ENCODE assay signal across 9 cellular contexts in the genomic region with DNA sequence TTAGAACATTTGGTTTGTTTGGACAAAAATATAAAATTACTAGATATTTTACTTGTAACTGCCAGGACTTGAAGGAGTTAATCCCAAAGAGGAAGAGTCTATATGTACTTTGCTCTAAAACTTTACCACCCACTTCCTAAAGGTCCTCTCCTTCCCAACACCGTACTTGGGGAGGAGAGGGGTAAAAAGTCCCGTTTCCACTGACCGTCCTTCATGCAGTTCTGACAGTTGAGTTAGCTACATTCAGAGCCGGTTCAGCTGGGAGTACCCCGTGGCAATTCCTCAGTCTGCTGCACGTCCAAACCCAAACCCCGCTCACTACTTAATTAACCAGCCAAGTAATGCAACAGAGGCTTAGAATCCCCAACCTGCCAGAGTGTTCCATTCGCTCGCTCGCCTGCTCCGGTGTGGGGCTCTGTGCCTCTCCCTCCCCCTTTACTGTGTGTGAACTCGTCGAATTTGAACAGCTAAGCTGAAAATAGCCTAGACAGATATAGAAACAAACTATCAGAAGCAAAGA.
DNase-seq lines count a peak whose midpoint lies in the region; ATAC-seq and TF ChIP-seq lines count a peak whose summit lies in the region.
"Had no signal": no experiment of that assay in that cellular context is flagged by ENCODE, and none has a peak within 500 bp of the region (broad histone marks: within the 10 kb centered on the region; RNA-seq: fewer than 3 reads in every experiment).

No MANE protein-coding gene starts in this region.

- H3K27me3 ChIP-seq in CD4-positive, alpha-beta T cell (ENCODE audit: control insufficient read depth, insufficient read depth, low read length): no peaks in the 10 kb centered on the region

- intact Hi-C loops in CD4-positive, alpha-beta T cell (cut with DNase I, micrococcal nuclease): loop anchor here (1.0 to 10.0 kb wide), 13 partner anchors 14 to 518 kb away; partner anchors contain the start of gene FOXP1 (in 1 of the 2)

- H3K9me3 ChIP-seq in CD4-positive, alpha-beta T cell (ENCODE audit: control insufficient read depth, low read length): no peaks in the 10 kb centered on the region

- no peaks in the 10 kb centered on the region for H3K27me3 Mint-ChIP-seq in CD4-positive, alpha-beta T cell
- no peaks in the 10 kb centered on the region for H3K27me3 Mint-ChIP-seq in stimulated activated memory B cell treated with anti-CD40 and anti-IgM and Interleukin-4, amounts not matched to agents 10 μg/mL and 1 μg/mL and 100 μg/mL, for 72 hours

- ATAC-seq in CD4-positive, alpha-beta T cell (ENCODE audit: poor library complexity): peak; percentile 9
- ATAC-seq in HG03342 (IDR thresholded peaks at IDR 0.05; ENCODE audit: unreplicated experiment) (peak; percentile 52), GM18873 (IDR thresholded peaks at IDR 0.05; ENCODE audit: low FRiP score, unreplicated experiment) (no peak)
- peak; percentile 53 for ATAC-seq in stimulated activated memory B cell treated with anti-CD40 and anti-IgM and Interleukin-4, amounts not matched to agents 10 μg/mL and 1 μg/mL and 100 μg/mL, for 72 hours

- POLR2A ChIA-PET in CD4-positive, alpha-beta T cell (lab: Charles Lee): interaction anchor here (0.6 to 8.1 kb wide), 23 partner anchors 8 to 519 kb away, joined by 3 to 104 read pairs (median 4); partner anchors contain the start of gene FOXP1

- H3K4me1 Mint-ChIP-seq in CD4-positive, alpha-beta T cell (ENCODE audit: low read depth): peaks cover 63% of the 10 kb centered on the region
- peaks cover 33% of the 10 kb centered on the region for H3K4me1 Mint-ChIP-seq in stimulated activated memory B cell treated with anti-CD40 and anti-IgM and Interleukin-4, amounts not matched to agents 10 μg/mL and 1 μg/mL and 100 μg/mL, for 72 hours

- H3K9me3 Mint-ChIP-seq in CD4-positive, alpha-beta T cell: no peaks in the 10 kb centered on the region
- H3K9me3 Mint-ChIP-seq in stimulated activated memory B cell treated with anti-CD40 and anti-IgM and Interleukin-4, amounts not matched to agents 10 μg/mL and 1 μg/mL and 100 μg/mL, for 72 hours: no peaks in the 10 kb centered on the region
- H3K9me3 Mint-ChIP-seq: stimulated activated effector memory CD8-positive, alpha-beta T cell treated with anti-CD3 and anti-CD28 coated beads, Interleukin-12 subunit alpha, Interleukin-12 subunit beta, amount 100 ng/mL, for 72 hours had no signal

- CTCF ChIA-PET in CD4-positive, alpha-beta T cell (lab: Charles Lee): interaction anchor here (1.1 to 1.6 kb wide), 3 partner anchors 11 to 34 kb away, joined by 3 to 5 read pairs (median 3); no protein-coding TSS in a partner anchor

- TF ChIP-seq CTCF in CD4-positive, alpha-beta T cell (IDR thresholded peaks at IDR 0.05): no peak

- peaks cover 10% of the 10 kb centered on the region for H3K36me3 Mint-ChIP-seq in CD4-positive, alpha-beta T cell (ENCODE audit: low read depth)
- H3K36me3 Mint-ChIP-seq in stimulated activated memory B cell treated with anti-CD40 and anti-IgM and Interleukin-4, amounts not matched to agents 10 μg/mL and 1 μg/mL and 100 μg/mL, for 72 hours: peaks cover 6% of the 10 kb centered on the region

- DNase-seq in CD4-positive, alpha-beta T cell: peak in 9 of 10 experiments; percentile 16 to 49 (median 23)
- DNase-seq in activated CD4-positive, alpha-beta T cell treated with anti-CD3 and anti-CD28 coated beads for 1 hour: peak; percentile 48
- peak; percentile 22 for DNase-seq in effector CD8-positive, alpha-beta T cell (lab: John Stamatoyannopoulos, UW)
- peak; percentile 68 to 74 for DNase-seq in lung microvascular endothelial cell (ENCODE audit: low read depth in 2 of 2)
- no peak for DNase-seq in DMS114 treated with DMSO at 0.1 percent for 48 hours (lab: John Stamatoyannopoulos, UW; ENCODE audit: unreplicated experiment)

- H3K4me3 Mint-ChIP-seq in CD4-positive, alpha-beta T cell: no peak overlapping the region
- H3K4me3 Mint-ChIP-seq in stimulated activated memory B cell treated with anti-CD40 and anti-IgM and Interleukin-4, amounts not matched to agents 10 μg/mL and 1 μg/mL and 100 μg/mL, for 72 hours: no peak overlapping the region
- H3K4me3 Mint-ChIP-seq: stimulated activated effector memory CD8-positive, alpha-beta T cell treated with anti-CD3 and anti-CD28 coated beads, Interleukin-12 subunit alpha, Interleukin-12 subunit beta, amount 100 ng/mL, for 72 hours had no signal

- peak overlapping the region; percentile 97 for H3K27ac ChIP-seq in CD4-positive, alpha-beta T cell (ENCODE audit: low read depth, low read length)

- no peak overlapping the region for H3K27ac Mint-ChIP-seq in CD4-positive, alpha-beta T cell
- no peak overlapping the region for H3K27ac Mint-ChIP-seq in stimulated activated memory B cell treated with anti-CD40 and anti-IgM and Interleukin-4, amounts not matched to agents 10 μg/mL and 1 μg/mL and 100 μg/mL, for 72 hours
- H3K27ac Mint-ChIP-seq: stimulated activated effector memory CD8-positive, alpha-beta T cell treated with anti-CD3 and anti-CD28 coated beads, Interleukin-12 subunit alpha, Interleukin-12 subunit beta, amount 100 ng/mL, for 72 hours had no signal
